ENCODE assay signal across 8 cellular contexts in the genomic region with DNA sequence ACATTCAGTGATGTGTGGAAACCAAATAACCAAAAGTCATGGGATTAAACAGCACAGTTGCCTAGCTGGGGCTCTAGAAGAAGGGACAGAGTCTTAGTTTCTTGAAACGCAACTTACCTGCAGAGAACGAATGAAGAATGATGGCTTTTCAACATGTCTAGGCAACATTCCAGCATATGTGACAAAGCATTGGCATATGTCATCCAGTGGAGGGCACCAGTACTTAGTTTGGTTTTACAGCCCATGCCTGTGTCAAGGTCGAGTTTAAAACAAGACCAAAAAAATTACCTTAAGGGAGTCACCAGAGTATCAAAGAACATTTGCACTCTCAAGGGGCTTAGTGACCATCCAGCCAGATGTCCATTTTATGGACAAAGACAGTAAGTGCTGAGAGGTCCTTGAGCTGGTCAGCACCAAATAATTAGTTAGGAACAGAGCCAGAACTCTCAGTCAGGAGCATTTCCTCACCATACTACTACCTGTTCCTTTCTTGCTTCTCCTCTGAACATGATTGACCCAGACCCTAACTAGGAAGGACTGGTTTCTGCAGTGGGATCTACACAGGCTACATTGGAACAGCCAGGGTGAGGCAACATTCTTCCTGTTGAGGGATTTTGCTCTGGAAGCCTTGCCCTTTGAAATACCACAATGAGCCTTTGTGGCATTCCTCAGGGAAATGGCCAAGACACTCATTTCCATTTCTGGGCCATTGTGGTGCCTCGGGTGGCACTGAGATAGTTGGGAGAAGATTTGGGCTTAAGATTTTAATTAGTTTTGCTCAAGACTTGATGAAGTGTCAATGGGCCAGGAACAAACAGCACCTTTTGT.
DNase-seq lines count a peak whose midpoint lies in the region; ATAC-seq and TF ChIP-seq lines count a peak whose summit lies in the region.

No MANE protein-coding gene starts in this region.

- no peaks in the 10 kb centered on the region for H3K4me1 Mint-ChIP-seq in natural killer cell

- DNase-seq in COLO829 (ENCODE audit: low spot score) = peak; percentile 67
- no peak for DNase-seq in Peyer's patch
- DNase-seq in cerebellar cortex (ENCODE audit: low spot score) = peak; percentile 30
- no peak for DNase-seq in natural killer cell
- DNase-seq in kidney glomerular epithelial cell (lab: John Stamatoyannopoulos, UW) = no peak
- no peak for DNase-seq in COLO668 (lab: John Stamatoyannopoulos, UW; ENCODE audit: unreplicated experiment)

- H3K9me3 Mint-ChIP-seq in natural killer cell = no peaks in the 10 kb centered on the region

- intact Hi-C loops in natural killer cell (cut with micrococcal nuclease) = loop anchor here (1.0 kb wide), 1 partner anchor 56 kb away; no protein-coding TSS in a partner anchor

- no peaks in the 10 kb centered on the region for H3K9me3 ChIP-seq in Peyer's patch

- H3K36me3 ChIP-seq in Peyer's patch = no peaks in the 10 kb centered on the region

- H3K4me3 ChIP-seq in Peyer's patch = no peak overlapping the region

- H3K27me3 Mint-ChIP-seq in natural killer cell (ENCODE audit: low read depth in 2 of 2) = peaks cover 11 to 33% of the 10 kb centered on the region in 2 donors

- no peak for TF ChIP-seq POLR2A in Peyer's patch (IDR thresholded peaks at IDR 0.05)

- H3K4me1 ChIP-seq in Peyer's patch = no peaks in the 10 kb centered on the region

- no peaks in the 10 kb centered on the region for H3K27me3 ChIP-seq in Peyer's patch

- H3K4me3 Mint-ChIP-seq in natural killer cell = no peak overlapping the region

- no peak overlapping the region for H3K27ac Mint-ChIP-seq in natural killer cell

- ATAC-seq in GM18520 (IDR thresholded peaks at IDR 0.05; ENCODE audit: unreplicated experiment) = peak; percentile 62
- peak; percentile 70 for ATAC-seq in HG03354 (IDR thresholded peaks at IDR 0.05; ENCODE audit: poor library complexity, severe bottlenecking, unreplicated experiment)
- peak; percentile 74 to 88 (median 80) for ATAC-seq in natural killer cell

- H3K27ac ChIP-seq in Peyer's patch = no peak overlapping the region

- TF ChIP-seq CTCF in Peyer's patch (IDR thresholded peaks at IDR 0.05) (peak in 4 of 6 experiments; percentile 36 to 74 (median 64)), natural killer cell (IDR thresholded peaks at IDR 0.05) (peak; percentile 47)

- no peaks in the 10 kb centered on the region for H3K36me3 Mint-ChIP-seq in natural killer cell

Comparison
In these comparisons a context has a peak if more than half of its experiments do, and no peak if none do; other contexts are left out.
1. DNase-seq: peak in COLO829 (single experiment) and cerebellar cortex (single experiment); none in Peyer's patch (0 of 3), natural killer cell (single experiment), kidney glomerular epithelial cell (single experiment) and COLO668 (single experiment).
2. Peak in every context shown above with its lines, with median percentiles within 50 percentile points of each other: ATAC-seq.